In genomic region chr9:95977366-95977765, GRCh38 we compare ENCODE assay signal across 24 cellular contexts.
"Had no signal": no experiment of that assay in that cellular context is flagged by ENCODE, and none has a peak within 500 bp of the region (broad histone marks: within the 10 kb centered on the region; RNA-seq: fewer than 3 reads in every experiment).

No MANE protein-coding gene starts in this region.

- H3K27ac Mint-ChIP-seq: mesothelial cell of epicardium; naive B cell; progenitor cell of endocrine pancreas; stimulated activated memory B cell treated with anti-CD40 and anti-IgM and Interleukin-4, amounts not matched to agents 10 μg/mL and 1 μg/mL and 100 μg/mL, for 72 hours; type B pancreatic cell had no signal

- H3K4me2 ChIP-seq: hepatocyte, smooth muscle cell had no signal

- H3K4me1 Mint-ChIP-seq: naive B cell; stimulated activated memory B cell treated with anti-CD40 and anti-IgM and Interleukin-4, amounts not matched to agents 10 μg/mL and 1 μg/mL and 100 μg/mL, for 72 hours had no signal

- H3K9me3 Mint-ChIP-seq: mesothelial cell of epicardium; natural killer cell; stimulated activated memory B cell treated with anti-CD40 and anti-IgM and Interleukin-4, amounts not matched to agents 10 μg/mL and 1 μg/mL and 100 μg/mL, for 72 hours had no signal

- ATAC-seq: natural killer cell; stimulated activated memory B cell treated with anti-CD40 and anti-IgM and Interleukin-4, amounts not matched to agents 10 μg/mL and 1 μg/mL and 100 μg/mL, for 72 hours; stimulated activated naive CD8-positive, alpha-beta T cell treated with anti-CD3 and anti-CD28 coated beads, Interleukin-15, amount 100 ng/mL, for 72 hours had no signal

- H3K27ac ChIP-seq: hepatocyte, left ventricle myocardium inferior, ovary, right atrium auricular region, right lobe of liver, tibial nerve, uterus had no signal

- H3K27me3 Mint-ChIP-seq: naive B cell; progenitor cell of endocrine pancreas; stimulated activated memory B cell treated with anti-CD40 and anti-IgM and Interleukin-4, amounts not matched to agents 10 μg/mL and 1 μg/mL and 100 μg/mL, for 72 hours; stimulated activated naive CD8-positive, alpha-beta T cell treated with anti-CD3 and anti-CD28 coated beads, Interleukin-15, amount 100 ng/mL, for 72 hours; type B pancreatic cell had no signal

- H3K9me3 ChIP-seq: left ventricle myocardium inferior, ovary, right atrium auricular region, right lobe of liver, tibial nerve, uterus had no signal

- H3K36me3 ChIP-seq: ovary, uterus had no signal

- H2AFZ ChIP-seq: hepatocyte had no signal

- H3K4me1 ChIP-seq: left ventricle myocardium inferior, right atrium auricular region, uterus had no signal

- H3K27me3 ChIP-seq: hepatocyte, ovary, right atrium auricular region, right lobe of liver, tibial nerve, uterus had no signal

- H3K4me3 ChIP-seq: hepatocyte, left ventricle myocardium inferior, lung, ovary, right atrium auricular region, right lobe of liver, smooth muscle cell, tibial nerve, uterus had no signal

- H3K4me3 Mint-ChIP-seq: mesothelial cell of epicardium; naive B cell; natural killer cell; stimulated activated memory B cell treated with anti-CD40 and anti-IgM and Interleukin-4, amounts not matched to agents 10 μg/mL and 1 μg/mL and 100 μg/mL, for 72 hours; stimulated activated naive CD8-positive, alpha-beta T cell treated with anti-CD3 and anti-CD28 coated beads, Interleukin-15, amount 100 ng/mL, for 72 hours; type B pancreatic cell had no signal

- DNase-seq: islet precursor cell; left ventricle myocardium inferior; mesendoderm; naive B cell; natural killer cell; ovary; right lobe of liver; stimulated activated CD4-positive, alpha-beta T cell treated with anti-CD3 and anti-CD28 coated beads, Interleukin-1b, Interleukin-23, amount 100 ng/mL, for 48 hours; stimulated activated CD4-positive, alpha-beta T cell treated with anti-CD3 and anti-CD28 coated beads, Interleukin-2, amount 100 ng/mL, for 48 hours; stimulated activated CD4-positive, alpha-beta T cell treated with anti-CD3 and anti-CD28 coated beads, Interleukin-4, amount 100 ng/mL, for 4 hours; stimulated activated CD8-positive, alpha-beta memory T cell treated with anti-CD3 and anti-CD28 coated beads, Interleukin-4, amount 100 ng/mL, for 48 hours; stimulated activated naive CD4-positive, alpha-beta T cell treated with Interleukin-2 at 50 U/mL for 16 hours; stimulated activated naive CD8-positive, alpha-beta T cell treated with anti-CD3 and anti-CD28 coated beads, Interleukin-15, amount 100 ng/mL, for 72 hours; substantia nigra; uterus had no signal

- H3K79me2 ChIP-seq: hepatocyte had no signal
